ENCODE assay signal across 25 cellular contexts in the genomic region with DNA sequence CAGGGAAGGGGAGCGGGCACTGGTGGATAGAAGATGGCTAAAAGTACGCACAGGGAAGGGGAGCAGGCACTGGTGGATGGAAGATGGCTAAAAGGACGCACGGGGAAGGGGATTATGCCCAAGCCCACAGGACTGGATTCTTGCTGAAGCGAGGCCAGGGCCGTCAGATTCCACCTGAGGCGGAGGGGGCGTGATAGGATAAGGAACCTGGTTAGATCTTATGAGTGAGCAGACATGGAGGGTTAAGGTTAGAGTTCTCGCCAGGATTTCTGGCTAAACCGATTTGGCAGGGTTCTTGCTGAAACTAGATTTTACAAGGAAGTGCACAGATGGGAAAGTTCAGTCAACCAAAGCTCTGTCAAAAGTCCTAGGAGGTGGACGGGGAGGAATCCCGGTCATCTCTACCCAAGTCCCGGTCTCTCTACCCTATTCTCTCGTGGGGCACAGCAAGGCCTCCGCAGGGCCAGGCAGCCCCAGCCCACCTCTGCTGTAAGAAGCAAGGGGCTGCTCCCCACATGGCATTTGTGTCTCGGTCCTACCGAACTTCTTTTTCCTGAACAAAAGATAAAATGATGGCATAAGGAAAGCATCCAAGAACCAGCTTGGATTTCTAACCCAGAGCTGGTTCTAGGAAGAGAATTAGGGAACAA.
DNase-seq lines count a peak whose midpoint lies in the region; ATAC-seq and TF ChIP-seq lines count a peak whose summit lies in the region.
"Had no signal": no experiment of that assay in that cellular context is flagged by ENCODE, and none has a peak within 500 bp of the region (broad histone marks: within the 10 kb centered on the region; RNA-seq: fewer than 3 reads in every experiment).

No MANE protein-coding gene starts in this region.

- H3K4me1 ChIP-seq in left lung = peaks cover 0 to 25% of the 10 kb centered on the region in 2 donors
- H3K4me1 ChIP-seq: gastroesophageal sphincter had no signal

- H3K27me3 ChIP-seq in left lung = no peaks in the 10 kb centered on the region
- H3K27me3 ChIP-seq: gastroesophageal sphincter, vagina had no signal

- no peak for DNase-seq in activated naive CD4-positive, alpha-beta T cell treated with anti-CD3 and anti-CD28 coated beads for 36 hours
- DNase-seq in T-cell = no peak
- peak; percentile 55 for DNase-seq in mesenteric fat pad (ENCODE audit: low spot score)
- no peak for DNase-seq in stimulated activated effector memory CD8-positive, alpha-beta T cell treated with anti-CD3 and anti-CD28 coated beads, Interleukin-12 subunit alpha, Interleukin-12 subunit beta, amount 100 ng/mL, for 72 hours (ENCODE audit: low spot score in 2 of 2)
- DNase-seq in NCI-H2227 (lab: John Stamatoyannopoulos, UW; ENCODE audit: unreplicated experiment) = no peak
- DNase-seq in left lung = no peak
- no peak for DNase-seq in activated effector memory CD4-positive, alpha-beta T cell treated with Interleukin-2 at 50 U/mL for 16 hours
- DNase-seq: activated CD4-positive, alpha-beta T cell treated with anti-CD3 and anti-CD28 coated beads, Interleukin-2, amount 50 U/mL, for 4 hours; activated naive CD4-positive, alpha-beta T cell treated with Interleukin-2 at 50 U/mL for 16 hours; activated T-cell treated with anti-CD3 and anti-CD28 coated beads for 4 hours; DMS153; H7; hypothalamus; IMR-90; kidney; NCI-H1105 treated with DMSO at 0.1 percent for 48 hours; NCI-H2081; NCI-H446 treated with DMSO at 0.1 percent for 48 hours; PC-9; SIG-M5 had no signal

- H3K4me1 Mint-ChIP-seq in activated naive CD4-positive, alpha-beta T cell treated with anti-CD3 and anti-CD28 coated beads, Interleukin-2, amount 50 U/mL, for 24 hours = peaks cover 37% of the 10 kb centered on the region
- peaks cover 31% of the 10 kb centered on the region for H3K4me1 Mint-ChIP-seq in activated naive CD4-positive, alpha-beta T cell treated with anti-CD3 and anti-CD28 coated beads for 36 hours (ENCODE audit: low read depth)
- peaks cover 33 to 53% (median 49%) of the 10 kb centered on the region in 3 donors for H3K4me1 Mint-ChIP-seq in T-cell
- H3K4me1 Mint-ChIP-seq in stimulated activated effector memory CD8-positive, alpha-beta T cell treated with anti-CD3 and anti-CD28 coated beads, Interleukin-12 subunit alpha, Interleukin-12 subunit beta, amount 100 ng/mL, for 72 hours = peaks cover 36% of the 10 kb centered on the region

- intact Hi-C loops in activated naive CD4-positive, alpha-beta T cell treated with anti-CD3 and anti-CD28 coated beads for 36 hours (cut with micrococcal nuclease) = no loop called here
- intact Hi-C loops in left lung (cut with DNase I) = no loop called here

- H3K9me3 ChIP-seq in left lung = no peaks in the 10 kb centered on the region
- H3K9me3 ChIP-seq: vagina had no signal

- no peaks in the 10 kb centered on the region for H3K9me3 Mint-ChIP-seq in activated naive CD4-positive, alpha-beta T cell treated with anti-CD3 and anti-CD28 coated beads, Interleukin-2, amount 50 U/mL, for 24 hours
- H3K9me3 Mint-ChIP-seq in activated naive CD4-positive, alpha-beta T cell treated with anti-CD3 and anti-CD28 coated beads for 36 hours = no peaks in the 10 kb centered on the region
- no peaks in the 10 kb centered on the region for H3K9me3 Mint-ChIP-seq in T-cell
- no peaks in the 10 kb centered on the region for H3K9me3 Mint-ChIP-seq in stimulated activated effector memory CD8-positive, alpha-beta T cell treated with anti-CD3 and anti-CD28 coated beads, Interleukin-12 subunit alpha, Interleukin-12 subunit beta, amount 100 ng/mL, for 72 hours

- no peaks in the 10 kb centered on the region for H3K27me3 Mint-ChIP-seq in activated naive CD4-positive, alpha-beta T cell treated with anti-CD3 and anti-CD28 coated beads, Interleukin-2, amount 50 U/mL, for 24 hours
- no peaks in the 10 kb centered on the region for H3K27me3 Mint-ChIP-seq in activated naive CD4-positive, alpha-beta T cell treated with anti-CD3 and anti-CD28 coated beads for 36 hours (ENCODE audit: low read depth)
- no peaks in the 10 kb centered on the region for H3K27me3 Mint-ChIP-seq in T-cell
- H3K27me3 Mint-ChIP-seq: progenitor cell of endocrine pancreas had no signal

- no peak for TF ChIP-seq CTCF in left lung (IDR thresholded peaks at IDR 0.05)

- no peak overlapping the region for H3K4me3 ChIP-seq in left lung
- H3K4me3 ChIP-seq: gastroesophageal sphincter, PC-9, vagina had no signal

- CTCF ChIA-PET in activated naive CD4-positive, alpha-beta T cell treated with anti-CD3 and anti-CD28 coated beads for 36 hours (lab: Charles Lee) = interaction anchor here (0.6 to 1.4 kb wide), 2 partner anchors 10 to 363 kb away, joined by 3 to 4 read pairs; no protein-coding TSS in a partner anchor
- CTCF ChIA-PET in T-cell (lab: Charles Lee) = no interaction called here

- peaks cover 9% of the 10 kb centered on the region for H3K36me3 Mint-ChIP-seq in activated naive CD4-positive, alpha-beta T cell treated with anti-CD3 and anti-CD28 coated beads, Interleukin-2, amount 50 U/mL, for 24 hours
- peaks cover 12% of the 10 kb centered on the region for H3K36me3 Mint-ChIP-seq in activated naive CD4-positive, alpha-beta T cell treated with anti-CD3 and anti-CD28 coated beads for 36 hours (ENCODE audit: low read depth)
- H3K36me3 Mint-ChIP-seq in T-cell = peaks cover 29% of the 10 kb centered on the region
- H3K36me3 Mint-ChIP-seq in stimulated activated effector memory CD8-positive, alpha-beta T cell treated with anti-CD3 and anti-CD28 coated beads, Interleukin-12 subunit alpha, Interleukin-12 subunit beta, amount 100 ng/mL, for 72 hours = no peaks in the 10 kb centered on the region

- POLR2A ChIA-PET in T-cell (lab: Charles Lee) = interaction anchor here in 1 of 2 donors (0.6 kb wide), 1 partner anchor 72 kb away, joined by 4 read pairs; no protein-coding TSS in a partner anchor

- H3K4me3 Mint-ChIP-seq in activated naive CD4-positive, alpha-beta T cell treated with anti-CD3 and anti-CD28 coated beads, Interleukin-2, amount 50 U/mL, for 24 hours = no peak overlapping the region
- H3K4me3 Mint-ChIP-seq in activated naive CD4-positive, alpha-beta T cell treated with anti-CD3 and anti-CD28 coated beads for 36 hours = no peak overlapping the region
- H3K4me3 Mint-ChIP-seq in T-cell = peak overlapping the region in 2 of 3 donors; percentile 11 to 18
- H3K4me3 Mint-ChIP-seq in stimulated activated effector memory CD8-positive, alpha-beta T cell treated with anti-CD3 and anti-CD28 coated beads, Interleukin-12 subunit alpha, Interleukin-12 subunit beta, amount 100 ng/mL, for 72 hours = no peak overlapping the region

- peak overlapping the region; percentile 75 for H3K27ac Mint-ChIP-seq in activated naive CD4-positive, alpha-beta T cell treated with anti-CD3 and anti-CD28 coated beads, Interleukin-2, amount 50 U/mL, for 24 hours
- H3K27ac Mint-ChIP-seq in activated naive CD4-positive, alpha-beta T cell treated with anti-CD3 and anti-CD28 coated beads for 36 hours = no peak overlapping the region
- H3K27ac Mint-ChIP-seq in T-cell = peak overlapping the region; percentile 79 to 98
- peak overlapping the region; percentile 91 for H3K27ac Mint-ChIP-seq in stimulated activated effector memory CD8-positive, alpha-beta T cell treated with anti-CD3 and anti-CD28 coated beads, Interleukin-12 subunit alpha, Interleukin-12 subunit beta, amount 100 ng/mL, for 72 hours
- H3K27ac Mint-ChIP-seq: progenitor cell of endocrine pancreas had no signal

- peak overlapping the region in 1 of 2 donors; percentile 64 for H3K27ac ChIP-seq in left lung
- H3K27ac ChIP-seq: C4-2B, gastroesophageal sphincter, PC-9, vagina had no signal

- ATAC-seq in T-cell (replicated peaks in 1 of 4) (no peak), left lung (no peak)
- ATAC-seq in stimulated activated effector memory CD8-positive, alpha-beta T cell treated with anti-CD3 and anti-CD28 coated beads, Interleukin-12 subunit alpha, Interleukin-12 subunit beta, amount 100 ng/mL, for 72 hours = no peak
- ATAC-seq: gastroesophageal sphincter had no signal

- H3K36me3 ChIP-seq in left lung = peaks cover 0 to 27% of the 10 kb centered on the region in 2 donors

Comparison
In these comparisons a context has a peak if more than half of its experiments do, and no peak if none do; other contexts are left out.
1. H3K4me3 Mint-ChIP-seq: peak in T-cell (2 of 3); none in activated naive CD4-positive, alpha-beta T cell treated with anti-CD3 and anti-CD28 coated beads, Interleukin-2, amount 50 U/mL, for 24 hours (single experiment), activated naive CD4-positive, alpha-beta T cell treated with anti-CD3 and anti-CD28 coated beads for 36 hours (single experiment) and stimulated activated effector memory CD8-positive, alpha-beta T cell treated with anti-CD3 and anti-CD28 coated beads, Interleukin-12 subunit alpha, Interleukin-12 subunit beta, amount 100 ng/mL, for 72 hours (single experiment).